20 cellular contexts compared by ENCODE assay signal in genomic region chr16:46702030-46702429, GRCh38. TPM values are rescaled to one million over a fixed set of nuclear protein-coding genes. Genes with fewer than 3 reads are reported as not detected.
A peak's percentile ranks its signal among the peaks of the same experiment; 100 is the strongest.
DNase-seq lines count a peak whose midpoint lies in the region; ATAC-seq, FAIRE-seq and TF ChIP-seq lines count a peak whose summit lies in the region.
"Had no signal": no experiment of that assay in that cellular context is flagged by ENCODE, and none has a peak within 500 bp of the region (broad histone marks: within the 10 kb centered on the region; RNA-seq: fewer than 3 reads in every experiment).

No MANE protein-coding gene starts in this region.

- no peak for DNase-seq in stimulated activated effector memory CD8-positive, alpha-beta T cell treated with anti-CD3 and anti-CD28 coated beads, Interleukin-12 subunit alpha, Interleukin-12 subunit beta, amount 100 ng/mL, for 72 hours (ENCODE audit: low spot score in 2 of 2)
- DNase-seq in activated naive CD4-positive, alpha-beta T cell treated with anti-CD3 and anti-CD28 coated beads, Interleukin-2, amount 10 ng/mL, durations not matched to agents 7 days and 5 days = no peak
- no peak for DNase-seq in Calu3
- DNase-seq: 8988T; ACHN; BE2C; C1 segment of cervical spinal cord; CD4-positive, alpha-beta memory T cell; CD4-positive, CD25-positive, alpha-beta regulatory T cell; CD8-positive, alpha-beta memory T cell; COR-L47; DMS79 treated with DMSO at 0.1 percent for 48 hours; GDM1 had no signal

- no peaks in the 10 kb centered on the region for H3K9me3 Mint-ChIP-seq in activated T-helper 17 cell treated with anti-CD3 and anti-CD28 coated beads, Interleukin-2, amount 50 U/mL, for 72 hours
- H3K9me3 Mint-ChIP-seq in stimulated activated effector memory CD8-positive, alpha-beta T cell treated with anti-CD3 and anti-CD28 coated beads, Interleukin-12 subunit alpha, Interleukin-12 subunit beta, amount 100 ng/mL, for 72 hours = no peaks in the 10 kb centered on the region
- no peaks in the 10 kb centered on the region for H3K9me3 Mint-ChIP-seq in activated naive CD4-positive, alpha-beta T cell treated with anti-CD3 and anti-CD28 coated beads, Interleukin-2, amount 10 ng/mL, durations not matched to agents 7 days and 5 days
- H3K9me3 Mint-ChIP-seq in Calu3 (ENCODE audit: low read depth, unreplicated experiment) = no peaks in the 10 kb centered on the region
- H3K9me3 Mint-ChIP-seq: CD4-positive, alpha-beta memory T cell; CD4-positive, CD25-positive, alpha-beta regulatory T cell; CD8-positive, alpha-beta memory T cell had no signal

- no TSS peak for BruUV-seq in Calu3 (replicated peaks; lab: Mats Ljungman, UMichigan)

- peak; percentile 11 for ATAC-seq in activated T-helper 17 cell treated with anti-CD3 and anti-CD28 coated beads, Interleukin-2, amount 50 U/mL, for 72 hours (replicated peaks)
- ATAC-seq in stimulated activated effector memory CD8-positive, alpha-beta T cell treated with anti-CD3 and anti-CD28 coated beads, Interleukin-12 subunit alpha, Interleukin-12 subunit beta, amount 100 ng/mL, for 72 hours = peak; percentile 66

- peak; percentile 60 for FAIRE-seq in G401.6 (lab: Jason Lieb, UNC)
- FAIRE-seq: A204.1, D721Med, GM12891, GM18507 had no signal

- intact Hi-C loops in Calu3 (cut with micrococcal nuclease; ENCODE audit: unreplicated experiment) = no loop called here

- no peak overlapping the region for H3K27ac Mint-ChIP-seq in activated T-helper 17 cell treated with anti-CD3 and anti-CD28 coated beads, Interleukin-2, amount 50 U/mL, for 72 hours
- no peak overlapping the region for H3K27ac Mint-ChIP-seq in stimulated activated effector memory CD8-positive, alpha-beta T cell treated with anti-CD3 and anti-CD28 coated beads, Interleukin-12 subunit alpha, Interleukin-12 subunit beta, amount 100 ng/mL, for 72 hours
- no peak overlapping the region for H3K27ac Mint-ChIP-seq in activated naive CD4-positive, alpha-beta T cell treated with anti-CD3 and anti-CD28 coated beads, Interleukin-2, amount 10 ng/mL, durations not matched to agents 7 days and 5 days
- no peak overlapping the region for H3K27ac Mint-ChIP-seq in Calu3 (ENCODE audit: unreplicated experiment)
- H3K27ac Mint-ChIP-seq: CD14-positive monocyte; CD4-positive, CD25-positive, alpha-beta regulatory T cell; CD8-positive, alpha-beta memory T cell had no signal

- CTCF ChIA-PET in activated naive CD4-positive, alpha-beta T cell treated with anti-CD3 and anti-CD28 coated beads, Interleukin-2, amount 10 ng/mL, durations not matched to agents 7 days and 5 days (lab: Charles Lee) = no interaction called here
- CTCF ChIA-PET in Calu3 (lab: Charles Lee) = no interaction called here

- no peak for TF ChIP-seq CTCF in Calu3 (IDR thresholded peaks at IDR 0.05; ENCODE audit: unreplicated experiment)

- no peaks in the 10 kb centered on the region for H3K4me1 Mint-ChIP-seq in activated T-helper 17 cell treated with anti-CD3 and anti-CD28 coated beads, Interleukin-2, amount 50 U/mL, for 72 hours
- no peaks in the 10 kb centered on the region for H3K4me1 Mint-ChIP-seq in stimulated activated effector memory CD8-positive, alpha-beta T cell treated with anti-CD3 and anti-CD28 coated beads, Interleukin-12 subunit alpha, Interleukin-12 subunit beta, amount 100 ng/mL, for 72 hours
- no peaks in the 10 kb centered on the region for H3K4me1 Mint-ChIP-seq in activated naive CD4-positive, alpha-beta T cell treated with anti-CD3 and anti-CD28 coated beads, Interleukin-2, amount 10 ng/mL, durations not matched to agents 7 days and 5 days
- no peaks in the 10 kb centered on the region for H3K4me1 Mint-ChIP-seq in Calu3 (ENCODE audit: low read depth, unreplicated experiment)
- H3K4me1 Mint-ChIP-seq: CD14-positive monocyte; CD4-positive, alpha-beta memory T cell; CD4-positive, CD25-positive, alpha-beta regulatory T cell; CD8-positive, alpha-beta memory T cell had no signal

- H3K4me3 Mint-ChIP-seq in activated T-helper 17 cell treated with anti-CD3 and anti-CD28 coated beads, Interleukin-2, amount 50 U/mL, for 72 hours = no peak overlapping the region
- H3K4me3 Mint-ChIP-seq in stimulated activated effector memory CD8-positive, alpha-beta T cell treated with anti-CD3 and anti-CD28 coated beads, Interleukin-12 subunit alpha, Interleukin-12 subunit beta, amount 100 ng/mL, for 72 hours = no peak overlapping the region
- no peak overlapping the region for H3K4me3 Mint-ChIP-seq in activated naive CD4-positive, alpha-beta T cell treated with anti-CD3 and anti-CD28 coated beads, Interleukin-2, amount 10 ng/mL, durations not matched to agents 7 days and 5 days
- H3K4me3 Mint-ChIP-seq in Calu3 (ENCODE audit: low read depth, unreplicated experiment) = no peak overlapping the region
- H3K4me3 Mint-ChIP-seq: CD14-positive monocyte; CD4-positive, alpha-beta memory T cell; CD4-positive, CD25-positive, alpha-beta regulatory T cell; CD8-positive, alpha-beta memory T cell had no signal

- peaks cover 16% of the 10 kb centered on the region for H3K36me3 Mint-ChIP-seq in activated T-helper 17 cell treated with anti-CD3 and anti-CD28 coated beads, Interleukin-2, amount 50 U/mL, for 72 hours (ENCODE audit: low read depth)
- peaks cover 16% of the 10 kb centered on the region for H3K36me3 Mint-ChIP-seq in stimulated activated effector memory CD8-positive, alpha-beta T cell treated with anti-CD3 and anti-CD28 coated beads, Interleukin-12 subunit alpha, Interleukin-12 subunit beta, amount 100 ng/mL, for 72 hours
- peaks cover 11% of the 10 kb centered on the region for H3K36me3 Mint-ChIP-seq in activated naive CD4-positive, alpha-beta T cell treated with anti-CD3 and anti-CD28 coated beads, Interleukin-2, amount 10 ng/mL, durations not matched to agents 7 days and 5 days
- no peaks in the 10 kb centered on the region for H3K36me3 Mint-ChIP-seq in Calu3 (ENCODE audit: insufficient read depth, unreplicated experiment)
- H3K36me3 Mint-ChIP-seq: CD4-positive, alpha-beta memory T cell; CD8-positive, alpha-beta memory T cell had no signal

- no peaks in the 10 kb centered on the region for H3K27me3 Mint-ChIP-seq in activated T-helper 17 cell treated with anti-CD3 and anti-CD28 coated beads, Interleukin-2, amount 50 U/mL, for 72 hours
- no peaks in the 10 kb centered on the region for H3K27me3 Mint-ChIP-seq in activated naive CD4-positive, alpha-beta T cell treated with anti-CD3 and anti-CD28 coated beads, Interleukin-2, amount 10 ng/mL, durations not matched to agents 7 days and 5 days
- no peaks in the 10 kb centered on the region for H3K27me3 Mint-ChIP-seq in Calu3 (ENCODE audit: unreplicated experiment)
- H3K27me3 Mint-ChIP-seq: CD4-positive, alpha-beta memory T cell; CD4-positive, CD25-positive, alpha-beta regulatory T cell; CD8-positive, alpha-beta memory T cell had no signal

RNA-seq across cellular contexts. Expression of gene ORC6, which starts 12.6 kb away (rescaled TPM):
- total RNA-seq in activated T-helper 17 cell treated with anti-CD3 and anti-CD28 coated beads, Interleukin-2, amount 50 U/mL, for 72 hours = 10 to 100 TPM; 30.9 to 53.7 TPM
- total RNA-seq in Calu3 (2022) = 64.9 and 68.3 TPM in 2 replicates

RNA-seq across cellular contexts. Expression of gene VPS35, which starts 13.1 kb away (rescaled TPM):
- total RNA-seq in activated T-helper 17 cell treated with anti-CD3 and anti-CD28 coated beads, Interleukin-2, amount 50 U/mL, for 72 hours = 100 to 1,000 TPM in 1 of 2 donors, 10 to 100 TPM in 1; 74.2 to 105 TPM
- 168 and 181 TPM in 2 replicates for total RNA-seq in Calu3 (2022)

RNA-seq across cellular contexts. Expression of gene MYLK3, which starts 46.1 kb away (rescaled TPM):
- total RNA-seq in activated T-helper 17 cell treated with anti-CD3 and anti-CD28 coated beads, Interleukin-2, amount 50 U/mL, for 72 hours = under 1 TPM; 0.56 to 0.58 TPM
- total RNA-seq in Calu3 (2022) = 0.80 and 1.4 TPM in 2 replicates
- total RNA-seq: CD4-positive, CD25-positive, alpha-beta regulatory T cell had no signal
